Comparison of ENCODE assay signal across 27 cellular contexts in genomic region chr12:121678305-121678704, GRCh38. TPM values are rescaled to one million over a fixed set of nuclear protein-coding genes. Genes with fewer than 3 reads are reported as not detected.
DNase-seq lines count a peak whose midpoint lies in the region; ATAC-seq and TF ChIP-seq lines count a peak whose summit lies in the region.
"Had no signal": no experiment of that assay in that cellular context is flagged by ENCODE, and none has a peak within 500 bp of the region (broad histone marks: within the 10 kb centered on the region; RNA-seq: fewer than 3 reads in every experiment).

No MANE protein-coding gene starts in this region.

- H3K27ac Mint-ChIP-seq in stimulated activated naive CD8-positive, alpha-beta T cell treated with anti-CD3 and anti-CD28 coated beads, Interleukin-15, amount 100 ng/mL, for 72 hours: no peak overlapping the region
- H3K27ac Mint-ChIP-seq in endodermal cell: peak overlapping the region; percentile 84
- H3K27ac Mint-ChIP-seq: activated naive CD8-positive, alpha-beta T cell had no signal

- H3K4me2 ChIP-seq in osteoblast (ENCODE audit: insufficient read depth, low read length): no peak overlapping the region

- H3K9me3 ChIP-seq in endodermal cell (ENCODE audit: control insufficient read depth, low read length) (no peaks in the 10 kb centered on the region), osteoblast (ENCODE audit: low read depth, low read length) (no peaks in the 10 kb centered on the region)
- H3K9me3 ChIP-seq: breast epithelium, gastroesophageal sphincter, lower lobe of right lung, mucosa of descending colon, right atrium auricular region, tibial nerve had no signal

- no peak for TF ChIP-seq CTCF in endodermal cell (conservative IDR thresholded peaks at IDR 0.05)
- TF ChIP-seq CTCF in osteoblast (IDR thresholded peaks at IDR 0.05; ENCODE audit: extremely low read depth, low read depth, low read length): no peak

- H3K36me3 Mint-ChIP-seq in endodermal cell (ENCODE audit: low read depth): no peaks in the 10 kb centered on the region
- H3K36me3 Mint-ChIP-seq: activated naive CD8-positive, alpha-beta T cell had no signal

- DNase-seq in stimulated activated naive CD8-positive, alpha-beta T cell treated with anti-CD3 and anti-CD28 coated beads, Interleukin-15, amount 100 ng/mL, for 72 hours: no peak
- no peak for DNase-seq in stimulated activated naive CD8-positive, alpha-beta T cell treated with anti-CD3 and anti-CD28 coated beads, Interleukin-15, Interleukin-2, amounts not matched to agents 100 U/mL and 50 U/mL, for 24 hours
- DNase-seq in NCI-H146 (lab: John Stamatoyannopoulos, UW): peak; percentile 44
- DNase-seq in endodermal cell: no peak
- DNase-seq in osteoblast (ENCODE audit: insufficient read length, low spot score, missing footprints): no peak
- no peak for DNase-seq in SW480 (ENCODE audit: low spot score)
- no peak for DNase-seq in NCI-H524 (lab: John Stamatoyannopoulos, UW)
- DNase-seq: activated CD4-positive, alpha-beta T cell treated with anti-CD3 and anti-CD28 coated beads for 1 hour; activated effector memory CD4-positive, alpha-beta T cell treated with Interleukin-2 at 50 U/mL for 16 hours; activated T-cell treated with anti-CD3 and anti-CD28 coated beads, Interleukin-2, amount 50 U/mL, for 1 hour; COR-L47; DMS53; effector CD4-positive, alpha-beta T cell; hippocampal formation; lower lobe of right lung; mucosa of descending colon; NCI-H1092 treated with DMSO at 0.1 percent for 48 hours; NCI-H1930; NCI-H69; nephron progenitor cell; Right ventricle myocardium superior; stimulated activated CD4-positive, alpha-beta T cell treated with anti-CD3 and anti-CD28 coated beads, Interleukin-2, amount 100 ng/mL, for 24 hours had no signal

- no peak overlapping the region for H3K9ac ChIP-seq in endodermal cell (ENCODE audit: extremely low read depth, low read length, poor library complexity, severe bottlenecking)

- peaks cover 3% of the 10 kb centered on the region for H3K4me1 ChIP-seq in endodermal cell (ENCODE audit: control insufficient read depth, insufficient read depth, low read length)
- H3K4me1 ChIP-seq in osteoblast (ENCODE audit: insufficient read depth, low read length): no peaks in the 10 kb centered on the region
- H3K4me1 ChIP-seq: right atrium auricular region had no signal

- H3K27ac ChIP-seq in endodermal cell (ENCODE audit: low read depth, low read length) (no peak overlapping the region), osteoblast (ENCODE audit: low read depth, low read length) (no peak overlapping the region)
- H3K27ac ChIP-seq: gastroesophageal sphincter, lower lobe of right lung, right atrium auricular region, tibial nerve had no signal

- no peaks in the 10 kb centered on the region for H3K9me3 Mint-ChIP-seq in stimulated activated naive CD8-positive, alpha-beta T cell treated with anti-CD3 and anti-CD28 coated beads, Interleukin-15, amount 100 ng/mL, for 72 hours
- no peaks in the 10 kb centered on the region for H3K9me3 Mint-ChIP-seq in endodermal cell
- H3K9me3 Mint-ChIP-seq: nephron progenitor cell had no signal

- H3K4me3 Mint-ChIP-seq in stimulated activated naive CD8-positive, alpha-beta T cell treated with anti-CD3 and anti-CD28 coated beads, Interleukin-15, amount 100 ng/mL, for 72 hours: no peak overlapping the region
- no peak overlapping the region for H3K4me3 Mint-ChIP-seq in endodermal cell
- H3K4me3 Mint-ChIP-seq: activated naive CD8-positive, alpha-beta T cell; nephron progenitor cell had no signal

- WGBS in endodermal cell (ENCODE audit: insufficient coverage in 1 of 2, insufficient read length in 1 of 2), 2 experiments: 93 to 100% methylated on average over 3 of the region's 3 CpGs

- no peak overlapping the region for H3K4me3 ChIP-seq in endodermal cell (ENCODE audit: low read length)
- no peak overlapping the region for H3K4me3 ChIP-seq in osteoblast (ENCODE audit: insufficient read depth, low read length)
- H3K4me3 ChIP-seq: breast epithelium, gastroesophageal sphincter, lower lobe of right lung, mucosa of descending colon, right atrium auricular region, tibial nerve had no signal

- no peak overlapping the region for H2AFZ ChIP-seq in osteoblast (ENCODE audit: low read length)

- no peaks in the 10 kb centered on the region for H3K79me2 ChIP-seq in osteoblast (ENCODE audit: insufficient read depth, low read length)

- H3K27me3 Mint-ChIP-seq in stimulated activated naive CD8-positive, alpha-beta T cell treated with anti-CD3 and anti-CD28 coated beads, Interleukin-15, amount 100 ng/mL, for 72 hours: no peaks in the 10 kb centered on the region
- no peaks in the 10 kb centered on the region for H3K27me3 Mint-ChIP-seq in endodermal cell (ENCODE audit: insufficient read depth)
- H3K27me3 Mint-ChIP-seq: activated naive CD8-positive, alpha-beta T cell had no signal

- H3K4me1 Mint-ChIP-seq in stimulated activated naive CD8-positive, alpha-beta T cell treated with anti-CD3 and anti-CD28 coated beads, Interleukin-15, amount 100 ng/mL, for 72 hours: peaks cover 35% of the 10 kb centered on the region
- H3K4me1 Mint-ChIP-seq in endodermal cell: peaks cover 21% of the 10 kb centered on the region

- no peaks in the 10 kb centered on the region for H4K20me1 ChIP-seq in osteoblast (ENCODE audit: insufficient read depth, low read length)

- H3K27me3 ChIP-seq in endodermal cell (ENCODE audit: control insufficient read depth, insufficient read depth, low read length, poor library complexity, severe bottlenecking) (no peaks in the 10 kb centered on the region), osteoblast (ENCODE audit: insufficient read depth, low read length) (no peaks in the 10 kb centered on the region)
- H3K27me3 ChIP-seq: breast epithelium, gastroesophageal sphincter, right atrium auricular region, tibial nerve had no signal

- peak; percentile 22 for ATAC-seq in stimulated activated naive CD8-positive, alpha-beta T cell treated with anti-CD3 and anti-CD28 coated beads, Interleukin-15, amount 100 ng/mL, for 72 hours
- no peak for ATAC-seq in stimulated activated naive CD8-positive, alpha-beta T cell treated with anti-CD3 and anti-CD28 coated beads, Interleukin-15, Interleukin-2, amounts not matched to agents 100 U/mL and 50 U/mL, for 24 hours
- ATAC-seq: gastroesophageal sphincter, lower lobe of right lung, mucosa of descending colon had no signal

- H3K36me3 ChIP-seq in endodermal cell (ENCODE audit: control insufficient read depth, insufficient read depth, low read length): no peaks in the 10 kb centered on the region
- H3K36me3 ChIP-seq in osteoblast (ENCODE audit: insufficient read depth, low read length): no peaks in the 10 kb centered on the region
- H3K36me3 ChIP-seq: breast epithelium, gastroesophageal sphincter, lower lobe of right lung, right atrium auricular region, tibial nerve had no signal

RNA-seq across cellular contexts. Expression of gene MORN3, which starts 8.9 kb away (rescaled TPM):
- 1 to 10 TPM; 1.4 to 1.6 TPM for total RNA-seq in endodermal cell
- 0.96 TPM for polyA plus RNA-seq in endodermal cell (2013, experiment 1 of 2)
- 0.79 TPM for polyA plus RNA-seq in endodermal cell (2013, experiment 2 of 2)
- 0.88 and 1.4 TPM in 2 replicates for total RNA-seq in osteoblast

RNA-seq across cellular contexts. Expression of gene TMEM120B, which starts 34.2 kb away (rescaled TPM):
- total RNA-seq in endodermal cell (10 to 100 TPM; 21.8 to 25.3 TPM), osteoblast (8.3 TPM in 2 replicates)
- polyA plus RNA-seq in endodermal cell (2013, experiment 1 of 2): 11.6 TPM
- polyA plus RNA-seq in endodermal cell (2013, experiment 2 of 2): 8.8 TPM

RNA-seq across cellular contexts. Expression of gene ORAI1, which starts 52.0 kb away (rescaled TPM):
- total RNA-seq in endodermal cell (10 to 100 TPM; 35.3 to 39.2 TPM), osteoblast (7.2 and 7.7 TPM in 2 replicates)
- polyA plus RNA-seq in endodermal cell (2013, experiment 1 of 2): 11.8 TPM
- polyA plus RNA-seq in endodermal cell (2013, experiment 2 of 2): 11.2 TPM
